Comparison of ENCODE assay signal across 8 cellular contexts in genomic region chr12:104877107-104877705, GRCh38.
DNase-seq lines count a peak whose midpoint lies in the region; ATAC-seq, FAIRE-seq and TF ChIP-seq lines count a peak whose summit lies in the region.

No MANE protein-coding gene starts in this region.

- H3K36me3 ChIP-seq in Caco-2 (ENCODE audit: control insufficient read depth, insufficient read depth, low read length) (no peaks in the 10 kb centered on the region), kidney (ENCODE audit: control insufficient read depth in 1 of 2, insufficient read depth in 2 of 2, low read length in 2 of 2) (no peaks in the 10 kb centered on the region), stomach (peaks cover 0 to 5% (median 2%) of the 10 kb centered on the region in 4 donors)

- CTCF ChIA-PET in Caco-2 (lab: Charles Lee): no interaction called here

- H3K4me3 Mint-ChIP-seq in Caco-2 (ENCODE audit: unreplicated experiment) (no peak overlapping the region), brain (no peak overlapping the region)

- no peak for TF ChIP-seq EP300 in stomach (IDR thresholded peaks at IDR 0.05)

- H3K27ac ChIP-seq in kidney (ENCODE audit: low read depth in 2 of 2, low read length in 2 of 2) (no peak overlapping the region), stomach (no peak overlapping the region)

- no peak for TF ChIP-seq POLR2A in stomach (IDR thresholded peaks at IDR 0.05)

- no peaks in the 10 kb centered on the region for H3K27me3 ChIP-seq in Caco-2 (replicated peaks; ENCODE audit: control insufficient read depth, insufficient read depth, low read length)
- no peaks in the 10 kb centered on the region for H3K27me3 ChIP-seq in stomach

- H3K9me3 ChIP-seq in Caco-2 (no peaks in the 10 kb centered on the region), kidney (ENCODE audit: control insufficient read depth in 1 of 2, low read length in 2 of 2) (no peaks in the 10 kb centered on the region), stomach (no peaks in the 10 kb centered on the region)

- H3K9me3 Mint-ChIP-seq in Caco-2 (ENCODE audit: unreplicated experiment) (no peaks in the 10 kb centered on the region), brain (peaks cover 18 to 39% (median 32%) of the 10 kb centered on the region in 5 experiments)

- H3K9ac ChIP-seq in kidney (ENCODE audit: low read length in 2 of 2): no peak overlapping the region

- POLR2A ChIA-PET in Caco-2 (lab: Charles Lee): no interaction called here

- H3K4me3 ChIP-seq in Caco-2 (ENCODE audit: low read depth, low read length): no peak overlapping the region
- no peak overlapping the region for H3K4me3 ChIP-seq in kidney (ENCODE audit: low read length in 2 of 2)
- H3K4me3 ChIP-seq in stomach: no peak overlapping the region

- intact Hi-C loops in Caco-2 (cut with micrococcal nuclease; ENCODE audit: unreplicated experiment): loop anchor here (2.0 to 10.0 kb wide), 3 partner anchors 142 to 496 kb away; no protein-coding TSS in a partner anchor
- intact Hi-C loops in kidney (cut with DNase I): no loop called here
- intact Hi-C loops in stomach (cut with DNase I; ENCODE audit: low total_unique reads): loop anchor here (5.0 kb wide), 1 partner anchor 495 kb away; no protein-coding TSS in a partner anchor

- H3K36me3 Mint-ChIP-seq in Caco-2 (ENCODE audit: insufficient read depth, unreplicated experiment) (no peaks in the 10 kb centered on the region), brain (peaks cover 33% of the 10 kb centered on the region)

- H3K4me1 ChIP-seq in Caco-2 (no peaks in the 10 kb centered on the region), kidney (ENCODE audit: control insufficient read depth in 1 of 2, insufficient read depth in 1 of 2, low read depth in 1 of 2, low read length in 2 of 2) (no peaks in the 10 kb centered on the region), stomach (no peaks in the 10 kb centered on the region)

- peak in 1 of 2 experiments; percentile 21 for DNase-seq in Caco-2
- DNase-seq in HPDE6-E6E7 (ENCODE audit: extremely low spot score): peak; percentile 15
- DNase-seq in RPMI7951 (ENCODE audit: low read depth): peak; percentile 49
- no peak for DNase-seq in kidney
- DNase-seq in stomach: peak; percentile 26

- peak; percentile 47 to 49 for TF ChIP-seq CTCF in Caco-2 (IDR thresholded peaks at IDR 0.05; ENCODE audit: insufficient read depth in 1 of 2, low read depth in 1 of 2, low read length in 1 of 2, severe bottlenecking in 1 of 2, unreplicated experiment in 1 of 2)
- TF ChIP-seq CTCF in brain (conservative IDR thresholded peaks at IDR 0.05): peak; percentile 88 to 90
- peak; percentile 62 for TF ChIP-seq CTCF in kidney (IDR thresholded peaks at IDR 0.05; ENCODE audit: borderline replicate concordance, extremely low read depth, insufficient read depth)
- peak in 5 of 7 experiments; percentile 12 to 77 (median 28) for TF ChIP-seq CTCF in stomach (IDR thresholded peaks at IDR 0.05)

- ATAC-seq in GM21619 (IDR thresholded peaks at IDR 0.05; ENCODE audit: unreplicated experiment): no peak
- ATAC-seq in HG03521 (IDR thresholded peaks at IDR 0.05; ENCODE audit: unreplicated experiment): no peak

- FAIRE-seq in kidney (lab: Jason Lieb, UNC): peak; percentile 91

- 52 to 75% (median 70%) methylated on average over 3 of the region's 3 CpGs for WGBS in stomach, 5 donors

- H3K27ac Mint-ChIP-seq in Caco-2 (ENCODE audit: unreplicated experiment): no peak overlapping the region
- H3K27ac Mint-ChIP-seq in brain: no peak overlapping the region

- no TSS peak for BruUV-seq in Caco-2 (replicated peaks; lab: Mats Ljungman, UMichigan)

- H3K27me3 Mint-ChIP-seq in Caco-2 (ENCODE audit: insufficient read depth, unreplicated experiment): no peaks in the 10 kb centered on the region
- peaks cover 3% of the 10 kb centered on the region for H3K27me3 Mint-ChIP-seq in brain

- H3K4me1 Mint-ChIP-seq in Caco-2 (ENCODE audit: low read depth, unreplicated experiment) (no peaks in the 10 kb centered on the region), brain (no peaks in the 10 kb centered on the region)

Comparison
In these comparisons a context has a peak if more than half of its experiments do, and no peak if none do; other contexts are left out.
1. CTCF ChIP-seq: peak in every context shown above with its lines; median percentile 89 in brain; 62 in kidney; 48 in Caco-2; 28 in stomach.